In genomic region chr9:132161743-132162187, GRCh38 we compare ENCODE assay signal across 8 cellular contexts. TPM values are rescaled to one million over a fixed set of nuclear protein-coding genes. Genes with fewer than 3 reads are reported as not detected.
DNase-seq lines count a peak whose midpoint lies in the region; ATAC-seq and TF ChIP-seq lines count a peak whose summit lies in the region.

TSS of gene NTNG2 (plus strand) at chr9:132162058. CDS start at chr9:132166832, 4,774 bp downstream.

- H3K27ac Mint-ChIP-seq in T-helper 17 cell: peak within 1 kb of the TSS; percentile 29

- ATAC-seq in T-helper 17 cell (peak; percentile 43), HG03442 (IDR thresholded peaks at IDR 0.05; ENCODE audit: unreplicated experiment) (no peak), HG02840 (IDR thresholded peaks at IDR 0.05; ENCODE audit: low FRiP score, unreplicated experiment) (no peak)

- H3K4me3 ChIP-seq in foreskin fibroblast (ENCODE audit: low read depth in 1 of 2, low read length in 2 of 2) (peak within 1 kb of the TSS; percentile 58 to 60), retinal pigment epithelial cell (ENCODE audit: low read length) (peak within 1 kb of the TSS; percentile 51)

- H3K9me3 ChIP-seq in T-helper 17 cell (ENCODE audit: control insufficient read depth, low read length, poor library complexity, severe bottlenecking): no peaks in the 10 kb centered on the region

- TF ChIP-seq CTCF in foreskin fibroblast (IDR thresholded peaks at IDR 0.05; ENCODE audit: low read depth, low read length) (no peak), retinal pigment epithelial cell (conservative IDR thresholded peaks at IDR 0.05; ENCODE audit: low read depth, low read length) (no peak)

- peaks cover 2% of the 10 kb centered on the region for H3K36me3 Mint-ChIP-seq in T-helper 17 cell (ENCODE audit: low read depth)

- DNase-seq in GF-D8 (lab: John Stamatoyannopoulos, UW): peak; percentile 33
- DNase-seq in T-helper 17 cell: no peak
- no peak for DNase-seq in foreskin fibroblast
- DNase-seq in retinal pigment epithelial cell (ENCODE audit: low read depth): no peak
- no peak for DNase-seq in NCI-H748 (lab: John Stamatoyannopoulos, UW; ENCODE audit: unreplicated experiment)
- DNase-seq in NCI-H2196 (lab: John Stamatoyannopoulos, UW; ENCODE audit: unreplicated experiment): no peak

- H3K27me3 Mint-ChIP-seq in T-helper 17 cell: peaks cover 66% of the 10 kb centered on the region

- peaks cover 7% of the 10 kb centered on the region for H3K4me1 Mint-ChIP-seq in T-helper 17 cell

- peak within 1 kb of the TSS; percentile 96 for H3K4me3 Mint-ChIP-seq in T-helper 17 cell

RNA-seq across cellular contexts. Expression of gene NTNG2, which starts in this region (rescaled TPM):
- 1 to 10 TPM; 3.3 to 3.6 TPM for total RNA-seq in T-helper 17 cell
